ENCODE assay signal across 10 cellular contexts in genomic region chrX:15647510-15647909, GRCh38. TPM values are rescaled to one million over a fixed set of nuclear protein-coding genes. Genes with fewer than 3 reads are reported as not detected.
DNase-seq lines count a peak whose midpoint lies in the region; ATAC-seq, FAIRE-seq and TF ChIP-seq lines count a peak whose summit lies in the region.
"Not testable (repeated sequence)": the region's sequence is repeated elsewhere in the genome, so short reads cannot be mapped to it uniquely, and the experiment has no call there.
"Had no signal": no experiment of that assay in that cellular context is flagged by ENCODE, and none has a peak within 500 bp of the region (broad histone marks: within the 10 kb centered on the region; RNA-seq: fewer than 3 reads in every experiment).

No MANE protein-coding gene starts in this region.

- in situ Hi-C loops in K562 (cut with MboI): loop anchor here (10.0 kb wide), 1 partner anchor 83 kb away; no protein-coding TSS in a partner anchor

- H3K4me1 ChIP-seq in PC-3 (ENCODE audit: insufficient read depth, low read length); K562 (replicated peaks in 1 of 2; ENCODE audit: control insufficient read depth in 2 of 2, insufficient read depth in 2 of 2, low read length in 2 of 2); heart left ventricle; left lung: not testable (repeated sequence)

- H3K36me3 Mint-ChIP-seq in stimulated activated effector memory CD8-positive, alpha-beta T cell treated with anti-CD3 and anti-CD28 coated beads, Interleukin-12 subunit alpha, Interleukin-12 subunit beta, amount 100 ng/mL, for 72 hours: not testable (repeated sequence)

- DNase-seq in GM12891 (ENCODE audit: insufficient read length, low spot score); PC-3; K562 (ENCODE audit: extremely low read depth in 1 of 4, low spot score in 3 of 4); heart left ventricle; left lung; stimulated activated effector memory CD8-positive, alpha-beta T cell treated with anti-CD3 and anti-CD28 coated beads, Interleukin-12 subunit alpha, Interleukin-12 subunit beta, amount 100 ng/mL, for 72 hours (ENCODE audit: low spot score in 2 of 2): not testable (repeated sequence)

- H3K27ac Mint-ChIP-seq in stimulated activated effector memory CD8-positive, alpha-beta T cell treated with anti-CD3 and anti-CD28 coated beads, Interleukin-12 subunit alpha, Interleukin-12 subunit beta, amount 100 ng/mL, for 72 hours: not testable (repeated sequence)

- not testable (repeated sequence) for H3K79me2 ChIP-seq in PC-3 (ENCODE audit: low read length); K562 (ENCODE audit: control insufficient read depth, insufficient read depth, low read length)

- not testable (repeated sequence) for H3K4me3 ChIP-seq in PC-3 (ENCODE audit: low read length); K562; heart left ventricle; left lung

- FAIRE-seq in GM12891 (lab: Jason Lieb, UNC) (peak; percentile 90), K562 (lab: Jason Lieb, UNC) (peak; percentile 99)

- H3K9ac ChIP-seq in PC-3 (ENCODE audit: low read length); K562 (ENCODE audit: insufficient read depth in 1 of 2, low read depth in 2 of 2, low read length in 2 of 2): not testable (repeated sequence)

- H3K4me1 Mint-ChIP-seq in stimulated activated effector memory CD8-positive, alpha-beta T cell treated with anti-CD3 and anti-CD28 coated beads, Interleukin-12 subunit alpha, Interleukin-12 subunit beta, amount 100 ng/mL, for 72 hours: not testable (repeated sequence)

- not testable (repeated sequence) for TF ChIP-seq RAD21 in K562 (CRISPR knock-in tag; conservative IDR thresholded peaks at IDR 0.05 in 1 of 2, IDR thresholded peaks at IDR 0.05 in 1 of 2)

- not testable (repeated sequence) for H3K4me3 Mint-ChIP-seq in stimulated activated effector memory CD8-positive, alpha-beta T cell treated with anti-CD3 and anti-CD28 coated beads, Interleukin-12 subunit alpha, Interleukin-12 subunit beta, amount 100 ng/mL, for 72 hours

- WGBS in K562 (ENCODE audit: insufficient coverage, low coverage, missing lambda C conversion rate): no CpG with 5 or more reads among the region's 5 CpGs
- WGBS in heart left ventricle, 4 donors: no CpG with 5 or more reads among the region's 5 CpGs

- not testable (repeated sequence) for H3K27ac ChIP-seq in PC-3 (ENCODE audit: low read length); K562 (ENCODE audit: extremely low read depth, low read depth, low read length); heart left ventricle; left lung

- H3K4me2 ChIP-seq in PC-3 (ENCODE audit: low read length); K562 (ENCODE audit: insufficient read depth, low read length): not testable (repeated sequence)

- H4K20me1 ChIP-seq in PC-3 (ENCODE audit: low read length); K562 (replicated peaks; ENCODE audit: control insufficient read depth, insufficient read depth, low read length): not testable (repeated sequence)

- TF ChIP-seq EP300 in K562 (IDR thresholded peaks at IDR 0.05; ENCODE audit: low read length): not testable (repeated sequence)

- not testable (repeated sequence) for H3K9me2 ChIP-seq in PC-3 (replicated peaks; ENCODE audit: low read length)

- H2AFZ ChIP-seq in PC-3 (ENCODE audit: low read length); K562 (ENCODE audit: low read depth, low read length): not testable (repeated sequence)

- not testable (repeated sequence) for TF ChIP-seq POLR2A in GM12891 (IDR thresholded peaks at IDR 0.05; ENCODE audit: low read depth, low read length); K562 (conservative IDR thresholded peaks at IDR 0.05); heart left ventricle (IDR thresholded peaks at IDR 0.05)

- not testable (repeated sequence) for H3K27me3 ChIP-seq in PC-3 (ENCODE audit: low read length); K562 (ENCODE audit: control insufficient read depth in 2 of 2, insufficient read depth in 2 of 2, low read length in 2 of 2)
- peaks cover 0 to 61% (median 0%) of the 10 kb centered on the region in 9 donors for H3K27me3 ChIP-seq in heart left ventricle
- peaks cover 0 to 24% of the 10 kb centered on the region in 2 donors for H3K27me3 ChIP-seq in left lung

- ATAC-seq in GM19395 (IDR thresholded peaks at IDR 0.05; ENCODE audit: unreplicated experiment) (peak; percentile 69), HG02870 (IDR thresholded peaks at IDR 0.05; ENCODE audit: unreplicated experiment) (peak; percentile 70), PC-3 (peak; percentile 63), K562 (peak; percentile 95), heart left ventricle (peak in 3 of 4 donors; percentile 63 to 73 (median 71)), left lung (peak; percentile 60)
- peak; percentile 51 for ATAC-seq in stimulated activated effector memory CD8-positive, alpha-beta T cell treated with anti-CD3 and anti-CD28 coated beads, Interleukin-12 subunit alpha, Interleukin-12 subunit beta, amount 100 ng/mL, for 72 hours

- CTCF ChIA-PET in PC-3 (lab: Charles Lee): interaction anchor here (1.1 kb wide), 1 partner anchor 79 kb away, joined by 5 read pairs; no protein-coding TSS in a partner anchor
- CTCF ChIA-PET in K562 (lab: Yijun Ruan, JAX; ENCODE audit: low intra/inter-chr PET ratio): not testable (repeated sequence)

- not testable (repeated sequence) for BruUV-seq in PC-3 (replicated peaks; lab: Mats Ljungman, UMichigan); K562 (replicated peaks; lab: Mats Ljungman, UMichigan)

- H3K9me3 Mint-ChIP-seq in stimulated activated effector memory CD8-positive, alpha-beta T cell treated with anti-CD3 and anti-CD28 coated beads, Interleukin-12 subunit alpha, Interleukin-12 subunit beta, amount 100 ng/mL, for 72 hours: not testable (repeated sequence)

- not testable (repeated sequence) for H3K36me3 ChIP-seq in PC-3 (ENCODE audit: low read depth, low read length); K562 (ENCODE audit: control insufficient read depth, insufficient read depth, low read length); heart left ventricle; left lung

- intact Hi-C loops in PC-3 (cut with micrococcal nuclease); left lung (cut with DNase I): not testable (repeated sequence)
- intact Hi-C loops in K562 (cut with micrococcal nuclease): loop anchor here (5.0 kb wide), 1 partner anchor 175 kb away; no protein-coding TSS in a partner anchor
- intact Hi-C loops in heart left ventricle (cut with DNase I): loop anchor here in 7 of 10 donors (10.0 kb wide), 2 partner anchors 53 to 153 kb away; partner anchors contain the start of gene PIR (in 6 of the 7)

- not testable (repeated sequence) for TF ChIP-seq CTCF in PC-3 (conservative IDR thresholded peaks at IDR 0.05; ENCODE audit: low read depth, low read length); K562 (IDR thresholded peaks at IDR 0.05 in 2 of 3, conservative IDR thresholded peaks at IDR 0.05 in 1 of 3; ENCODE audit: insufficient read depth in 2 of 3, low read depth in 1 of 3, low read length in 3 of 3); heart left ventricle (IDR thresholded peaks at IDR 0.05); left lung (IDR thresholded peaks at IDR 0.05)

- not testable (repeated sequence) for H3K9me1 ChIP-seq in K562 (ENCODE audit: control insufficient read depth, insufficient read depth, low read length)

- not testable (repeated sequence) for H3F3A ChIP-seq in PC-3 (ENCODE audit: low read length, unreplicated experiment)

- not testable (repeated sequence) for H3K9me3 ChIP-seq in PC-3 (ENCODE audit: low read length); K562 (replicated peaks; ENCODE audit: control insufficient read depth, insufficient read depth, low read depth, low read length); heart left ventricle; left lung

- POLR2A ChIA-PET in PC-3 (lab: Charles Lee; ENCODE audit: unreplicated experiment); K562 (lab: Yijun Ruan, JAX): not testable (repeated sequence)

RNA-seq across cellular contexts. Expression of gene CLTRN, which starts 17.1 kb away (rescaled TPM):
- polyA plus RNA-seq in GM12891 (2012; ENCODE audit: low read depth, missing spikeins): 0.06 TPM
- total RNA-seq in PC-3 (2014; rRNA removed) (6.1 and 9.1 TPM in 2 replicates), K562 (2014; rRNA removed) (not detected in 2 replicates), K562 (2014; rRNA removed; fragmentation: Illumina TruSeq; extraction: Trizol) (0.15 TPM in 1 of 2 replicates, not detected in the other), K562 (2015; rRNA removed; fragmentation: Illumina TruSeq; extraction: Trizol) (0.11 TPM in 1 of 2 replicates, not detected in the other), K562 (2021) (0.18 and 0.25 TPM in 2 replicates), heart left ventricle (1 to 10 TPM in 5 of 9 donors, under 1 TPM in 4; 0.25 to 1.8 (median 1.1) TPM), left lung (1 to 10 TPM in 1 of 2 donors, under 1 TPM in 1; 0.39 to 1.3 TPM)
- total RNA-seq in K562 (2011; cell fraction: chromatin; rRNA removed; ENCODE audit: low replicate concordance): 0.26 TPM in 1 of 2 replicates, not detected in the other
- total RNA-seq in K562 (2011; cell fraction: nucleolus; rRNA removed): 0.33 TPM in 1 of 2 replicates, not detected in the other
- 0.29 and 0.53 TPM in 2 replicates for total RNA-seq in K562 (2011; cell fraction: nucleoplasm; rRNA removed)
- polyA plus RNA-seq in K562 (2011; rRNA removed) (0.36 and 0.43 TPM in 2 replicates), K562 (2014; fragmentation: Illumina TruSeq; extraction: Trizol) (0.16 TPM in 1 of 2 replicates, not detected in the other), K562 (2014; fragmentation: Nextera tagmentation; extraction: Ambion mirVana) (under 1 TPM; 0.28 to 0.34 TPM), K562 (2014; rRNA removed) (0.28 TPM in 1 of 2 replicates, not detected in the other), heart left ventricle (1 to 10 TPM in 1 of 2 donors, under 1 TPM in 1; 0.11 to 1.4 TPM)
- 0.13 TPM in 1 of 2 replicates, not detected in the other for polyA plus RNA-seq in K562 (2011; cell fraction: cytosol; rRNA removed)
- 0.07 and 0.14 TPM in 2 replicates for polyA plus RNA-seq in K562 (2011; cell fraction: nucleus; rRNA removed)
- 0.18 and 0.50 TPM in 2 replicates for polyA plus RNA-seq in K562 (2012)
- polyA minus RNA-seq in K562 (2011; rRNA and poly(A)+ RNA removed): 0.45 TPM in 1 of 2 replicates, not detected in the other
- polyA minus RNA-seq in K562 (2011; cell fraction: cytosol; rRNA and poly(A)+ RNA removed): not detected in 2 replicates
- polyA minus RNA-seq in K562 (2011; cell fraction: nucleus; rRNA and poly(A)+ RNA removed): 0.22 TPM in 1 of 2 replicates, not detected in the other

RNA-seq across cellular contexts. Expression of gene ACE2, which starts 46.8 kb away (rescaled TPM):
- polyA plus RNA-seq in GM12891 (2012; ENCODE audit: low read depth, missing spikeins): not detected
- total RNA-seq in PC-3 (2014; rRNA removed) (0.81 and 1.2 TPM in 2 replicates), K562 (2014; rRNA removed) (not detected in 2 replicates), K562 (2014; rRNA removed; fragmentation: Illumina TruSeq; extraction: Trizol) (0.07 TPM in 1 of 2 replicates, not detected in the other), K562 (2015; rRNA removed; fragmentation: Illumina TruSeq; extraction: Trizol) (0.04 TPM in 1 of 2 replicates, not detected in the other), K562 (2021) (not detected in 2 replicates), heart left ventricle (10 to 100 TPM; 15.6 to 59.4 (median 20.7) TPM), left lung (1 to 10 TPM; 2.0 to 3.6 TPM)
- not detected in 2 replicates for total RNA-seq in K562 (2011; cell fraction: chromatin; rRNA removed; ENCODE audit: low replicate concordance)
- 0.53 TPM in 1 of 2 replicates, not detected in the other for total RNA-seq in K562 (2011; cell fraction: nucleolus; rRNA removed)
- total RNA-seq in K562 (2011; cell fraction: nucleoplasm; rRNA removed): not detected in 2 replicates
- polyA plus RNA-seq in K562 (2011; rRNA removed) (0.03 TPM in 1 of 2 replicates, not detected in the other), K562 (2014; fragmentation: Illumina TruSeq; extraction: Trizol) (0.09 TPM in 1 of 2 replicates, not detected in the other), K562 (2014; fragmentation: Nextera tagmentation; extraction: Ambion mirVana) (not detected), K562 (2014; rRNA removed) (not detected in 2 replicates), heart left ventricle (1 to 10 TPM; 5.0 to 9.2 TPM)
- not detected in 2 replicates for polyA plus RNA-seq in K562 (2011; cell fraction: cytosol; rRNA removed)
- not detected in 2 replicates for polyA plus RNA-seq in K562 (2011; cell fraction: nucleus; rRNA removed)
- polyA plus RNA-seq in K562 (2012): not detected in 2 replicates
- polyA minus RNA-seq in K562 (2011; rRNA and poly(A)+ RNA removed): not detected in 2 replicates
- polyA minus RNA-seq in K562 (2011; cell fraction: cytosol; rRNA and poly(A)+ RNA removed): not detected in 2 replicates
- not detected in 2 replicates for polyA minus RNA-seq in K562 (2011; cell fraction: nucleus; rRNA and poly(A)+ RNA removed)
- total RNA-seq: CD8-positive, alpha-beta memory T cell; Daoy had no signal
- polyA plus RNA-seq: CD8-positive, alpha-beta memory T cell had no signal
